Comparison of ENCODE assay signal across 1 cellular context in the genomic region with DNA sequence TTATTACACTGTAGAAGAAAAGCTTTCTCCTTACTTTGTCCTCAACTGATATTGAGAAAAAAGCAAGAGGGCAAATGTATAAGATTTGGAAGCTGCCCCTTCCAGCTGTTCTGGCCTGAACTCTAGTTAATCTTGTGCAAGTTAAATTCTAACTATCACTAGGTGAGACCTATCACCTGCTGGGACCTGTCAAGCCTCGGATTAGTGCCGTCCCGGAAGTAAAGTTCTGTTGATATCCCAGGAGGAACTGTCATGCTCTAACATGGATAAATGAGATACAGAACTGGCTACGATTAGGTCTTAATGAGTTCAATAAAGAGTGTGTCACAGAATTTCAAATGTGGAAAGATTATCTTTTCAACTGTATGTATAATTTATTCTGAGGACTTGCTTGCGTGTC.
TF ChIP-seq lines count a peak whose summit lies in the region.

No MANE protein-coding gene starts in this region.

TF ChIP-seq in GM23338, 12 proteins besides CTCF, POLR2A, EP300 and RAD21 (continued from another document):
- TF ChIP-seq, protein P1, sequence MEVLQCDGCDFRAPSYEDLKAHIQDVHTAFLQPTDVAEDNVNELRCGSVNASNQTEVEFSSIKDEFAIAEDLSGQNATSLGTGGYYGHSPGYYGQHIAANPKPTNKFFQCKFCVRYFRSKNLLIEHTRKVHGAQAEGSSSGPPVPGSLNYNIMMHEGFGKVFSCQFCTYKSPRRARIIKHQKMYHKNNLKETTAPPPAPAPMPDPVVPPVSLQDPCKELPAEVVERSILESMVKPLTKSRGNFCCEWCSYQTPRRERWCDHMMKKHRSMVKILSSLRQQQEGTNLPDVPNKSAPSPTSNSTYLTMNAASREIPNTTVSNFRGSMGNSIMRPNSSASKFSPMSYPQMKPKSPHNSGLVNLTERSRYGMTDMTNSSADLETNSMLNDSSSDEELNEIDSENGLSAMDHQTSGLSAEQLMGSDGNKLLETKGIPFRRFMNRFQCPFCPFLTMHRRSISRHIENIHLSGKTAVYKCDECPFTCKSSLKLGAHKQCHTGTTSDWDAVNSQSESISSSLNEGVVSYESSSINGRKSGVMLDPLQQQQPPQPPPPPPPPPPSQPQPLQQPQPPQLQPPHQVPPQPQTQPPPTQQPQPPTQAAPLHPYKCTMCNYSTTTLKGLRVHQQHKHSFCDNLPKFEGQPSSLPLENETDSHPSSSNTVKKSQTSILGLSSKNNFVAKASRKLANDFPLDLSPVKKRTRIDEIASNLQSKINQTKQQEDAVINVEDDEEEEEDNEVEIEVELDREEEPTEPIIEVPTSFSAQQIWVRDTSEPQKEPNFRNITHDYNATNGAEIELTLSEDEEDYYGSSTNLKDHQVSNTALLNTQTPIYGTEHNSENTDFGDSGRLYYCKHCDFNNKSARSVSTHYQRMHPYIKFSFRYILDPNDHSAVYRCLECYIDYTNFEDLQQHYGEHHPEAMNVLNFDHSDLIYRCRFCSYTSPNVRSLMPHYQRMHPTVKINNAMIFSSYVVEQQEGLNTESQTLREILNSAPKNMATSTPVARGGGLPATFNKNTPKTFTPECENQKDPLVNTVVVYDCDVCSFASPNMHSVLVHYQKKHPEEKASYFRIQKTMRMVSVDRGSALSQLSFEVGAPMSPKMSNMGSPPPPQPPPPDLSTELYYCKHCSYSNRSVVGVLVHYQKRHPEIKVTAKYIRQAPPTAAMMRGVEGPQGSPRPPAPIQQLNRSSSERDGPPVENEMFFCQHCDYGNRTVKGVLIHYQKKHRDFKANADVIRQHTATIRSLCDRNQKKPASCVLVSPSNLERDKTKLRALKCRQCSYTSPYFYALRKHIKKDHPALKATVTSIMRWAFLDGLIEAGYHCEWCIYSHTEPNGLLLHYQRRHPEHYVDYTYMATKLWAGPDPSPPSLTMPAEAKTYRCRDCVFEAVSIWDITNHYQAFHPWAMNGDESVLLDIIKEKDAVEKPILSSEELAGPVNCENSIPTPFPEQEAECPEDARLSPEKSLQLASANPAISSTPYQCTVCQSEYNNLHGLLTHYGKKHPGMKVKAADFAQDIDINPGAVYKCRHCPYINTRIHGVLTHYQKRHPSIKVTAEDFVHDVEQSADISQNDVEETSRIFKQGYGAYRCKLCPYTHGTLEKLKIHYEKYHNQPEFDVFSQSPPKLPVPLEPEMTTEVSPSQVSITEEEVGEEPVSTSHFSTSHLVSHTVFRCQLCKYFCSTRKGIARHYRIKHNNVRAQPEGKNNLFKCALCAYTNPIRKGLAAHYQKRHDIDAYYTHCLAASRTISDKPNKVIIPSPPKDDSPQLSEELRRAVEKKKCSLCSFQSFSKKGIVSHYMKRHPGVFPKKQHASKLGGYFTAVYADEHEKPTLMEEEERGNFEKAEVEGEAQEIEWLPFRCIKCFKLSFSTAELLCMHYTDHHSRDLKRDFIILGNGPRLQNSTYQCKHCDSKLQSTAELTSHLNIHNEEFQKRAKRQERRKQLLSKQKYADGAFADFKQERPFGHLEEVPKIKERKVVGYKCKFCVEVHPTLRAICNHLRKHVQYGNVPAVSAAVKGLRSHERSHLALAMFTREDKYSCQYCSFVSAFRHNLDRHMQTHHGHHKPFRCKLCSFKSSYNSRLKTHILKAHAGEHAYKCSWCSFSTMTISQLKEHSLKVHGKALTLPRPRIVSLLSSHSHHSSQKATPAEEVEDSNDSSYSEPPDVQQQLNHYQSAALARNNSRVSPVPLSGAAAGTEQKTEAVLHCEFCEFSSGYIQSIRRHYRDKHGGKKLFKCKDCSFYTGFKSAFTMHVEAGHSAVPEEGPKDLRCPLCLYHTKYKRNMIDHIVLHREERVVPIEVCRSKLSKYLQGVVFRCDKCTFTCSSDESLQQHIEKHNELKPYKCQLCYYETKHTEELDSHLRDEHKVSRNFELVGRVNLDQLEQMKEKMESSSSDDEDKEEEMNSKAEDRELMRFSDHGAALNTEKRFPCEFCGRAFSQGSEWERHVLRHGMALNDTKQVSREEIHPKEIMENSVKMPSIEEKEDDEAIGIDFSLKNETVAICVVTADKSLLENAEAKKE (CRISPR knock-in tag; IDR thresholded peaks at IDR 0.05): no peak
- TF ChIP-seq, protein P2, sequence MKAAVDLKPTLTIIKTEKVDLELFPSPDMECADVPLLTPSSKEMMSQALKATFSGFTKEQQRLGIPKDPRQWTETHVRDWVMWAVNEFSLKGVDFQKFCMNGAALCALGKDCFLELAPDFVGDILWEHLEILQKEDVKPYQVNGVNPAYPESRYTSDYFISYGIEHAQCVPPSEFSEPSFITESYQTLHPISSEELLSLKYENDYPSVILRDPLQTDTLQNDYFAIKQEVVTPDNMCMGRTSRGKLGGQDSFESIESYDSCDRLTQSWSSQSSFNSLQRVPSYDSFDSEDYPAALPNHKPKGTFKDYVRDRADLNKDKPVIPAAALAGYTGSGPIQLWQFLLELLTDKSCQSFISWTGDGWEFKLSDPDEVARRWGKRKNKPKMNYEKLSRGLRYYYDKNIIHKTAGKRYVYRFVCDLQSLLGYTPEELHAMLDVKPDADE (IDR thresholded peaks at IDR 0.05): no peak
